In the genomic region with DNA sequence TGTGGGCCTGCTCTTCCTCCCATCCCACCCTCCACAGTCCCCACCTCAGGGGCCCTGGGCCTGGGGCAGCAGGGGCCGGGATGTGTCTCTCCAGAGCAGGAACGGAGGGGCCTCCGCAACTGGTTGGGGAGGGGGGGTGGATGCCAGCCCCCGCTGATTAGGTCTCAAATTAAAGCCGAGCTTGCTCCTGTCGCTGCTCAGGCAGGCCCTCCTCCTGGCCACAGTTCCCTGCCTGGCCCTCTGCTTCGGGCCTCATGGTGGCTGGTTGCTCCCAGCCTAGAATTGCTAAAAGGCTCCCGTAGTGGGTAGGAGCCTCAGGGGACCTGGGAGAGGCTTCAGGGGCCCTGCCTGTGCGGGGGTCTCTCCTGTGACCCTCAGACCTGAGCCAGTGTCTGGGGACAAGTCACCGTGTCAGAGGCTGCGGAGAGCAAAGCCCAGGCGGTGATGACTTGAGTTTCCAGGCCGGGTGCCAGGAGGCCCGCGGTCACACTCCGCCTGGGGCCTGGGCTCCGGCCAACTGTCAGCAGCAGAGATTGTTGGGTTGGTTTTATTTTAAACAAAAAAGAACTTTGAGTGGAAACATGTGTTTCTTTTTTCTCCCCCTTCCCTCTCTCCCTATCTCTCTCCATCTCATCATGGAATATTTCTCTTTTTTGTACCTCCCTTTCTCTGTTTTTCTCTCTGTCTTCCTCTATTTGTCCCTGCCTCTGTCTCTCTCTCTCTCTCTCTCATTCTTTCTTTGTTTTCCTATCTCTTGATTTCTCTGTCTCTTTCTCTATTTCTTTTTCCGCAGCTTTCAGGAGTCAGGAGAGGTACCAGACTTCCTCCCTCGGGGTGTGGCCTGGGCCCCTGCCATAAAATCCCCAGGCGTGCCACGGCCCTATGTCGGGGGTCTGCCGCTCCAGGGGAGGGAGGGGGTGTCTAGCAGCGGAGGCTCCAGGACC, we compare ENCODE assay signal across 8 cellular contexts. TPM values are rescaled to one million over a fixed set of nuclear protein-coding genes. Genes with fewer than 3 reads are reported as not detected.
DNase-seq lines count a peak whose midpoint lies in the region; ATAC-seq, FAIRE-seq and TF ChIP-seq lines count a peak whose summit lies in the region.

No MANE protein-coding gene starts in this region.

- intact Hi-C loops in PC-3 (cut with micrococcal nuclease) = no loop called here
- intact Hi-C loops in endothelial cell of umbilical vein (cut with micrococcal nuclease) = no loop called here

- no peaks in the 10 kb centered on the region for H3K9me2 ChIP-seq in PC-3 (replicated peaks; ENCODE audit: low read length)

- ATAC-seq in PC-3 = peak; percentile 30
- ATAC-seq in HG03469 (IDR thresholded peaks at IDR 0.05; ENCODE audit: unreplicated experiment) = no peak

- H3K9ac ChIP-seq in BLaER1 = peak overlapping the region; percentile 75
- peak overlapping the region; percentile 64 for H3K9ac ChIP-seq in PC-3 (ENCODE audit: low read length)
- peak overlapping the region; percentile 64 for H3K9ac ChIP-seq in endothelial cell of umbilical vein (replicated peaks; ENCODE audit: extremely low read depth, insufficient read depth, low read length)
- peak overlapping the region in 1 of 2 donors; percentile 59 for H3K9ac ChIP-seq in mucosa of rectum (ENCODE audit: low read depth in 1 of 2, low read length in 2 of 2)

- H3K36me3 ChIP-seq in BLaER1 (no peaks in the 10 kb centered on the region), PC-3 (ENCODE audit: low read depth, low read length) (no peaks in the 10 kb centered on the region), endothelial cell of umbilical vein (ENCODE audit: control insufficient read depth in 2 of 2, extremely low read depth in 1 of 2, insufficient read depth in 2 of 2, low read length in 2 of 2) (no peaks in the 10 kb centered on the region), mucosa of rectum (ENCODE audit: control insufficient read depth in 2 of 2, insufficient read depth in 2 of 2, low read length in 2 of 2) (no peaks in the 10 kb centered on the region)

- TF ChIP-seq POLR2A in endothelial cell of umbilical vein (IDR thresholded peaks at IDR 0.05; ENCODE audit: low read depth, low read length) = peak; percentile 16
- TF ChIP-seq POLR2A in GM12891 (IDR thresholded peaks at IDR 0.05; ENCODE audit: low read depth, low read length) = no peak

- CTCF ChIA-PET in PC-3 (lab: Charles Lee) (no interaction called here), endothelial cell of umbilical vein (lab: Charles Lee) (interaction anchor here (0.7 to 1.4 kb wide), 6 partner anchors 11 to 97 kb away, joined by 3 to 7 read pairs (median 4); no protein-coding TSS in a partner anchor)

- H3K4me3 ChIP-seq in BLaER1 (0 out of 2 replicates have a peak overlapping the region, but pooled peaks have one; percentile 25), PC-3 (ENCODE audit: low read length) (peak overlapping the region; percentile 40; the same call in 1 of the 2 replicates), endothelial cell of umbilical vein (replicated peaks in 1 of 3; ENCODE audit: insufficient read depth in 1 of 3, low read depth in 1 of 3, low read length in 3 of 3) (no peak overlapping the region), mucosa of rectum (ENCODE audit: low read length in 2 of 2) (no peak overlapping the region)

- H3K9me1 ChIP-seq in endothelial cell of umbilical vein (replicated peaks; ENCODE audit: control insufficient read depth, extremely low read depth, insufficient read depth, low read length) = no peaks in the 10 kb centered on the region

- no peaks in the 10 kb centered on the region for H3K9me3 ChIP-seq in BLaER1
- H3K9me3 ChIP-seq in PC-3 (ENCODE audit: low read length) = no peaks in the 10 kb centered on the region
- no peaks in the 10 kb centered on the region for H3K9me3 ChIP-seq in endothelial cell of umbilical vein (replicated peaks; ENCODE audit: control insufficient read depth, insufficient read depth, low read length)
- H3K9me3 ChIP-seq in mucosa of rectum (ENCODE audit: control insufficient read depth in 2 of 2, low read length in 2 of 2) = no peaks in the 10 kb centered on the region

- H3K4me1 ChIP-seq in BLaER1 = peaks cover 56% of the 10 kb centered on the region
- H3K4me1 ChIP-seq in PC-3 (ENCODE audit: insufficient read depth, low read length) = peaks cover 93% of the 10 kb centered on the region
- H3K4me1 ChIP-seq in endothelial cell of umbilical vein (ENCODE audit: control insufficient read depth, extremely low read depth, insufficient read depth, low read length) = peaks cover 43% of the 10 kb centered on the region
- peaks cover 61 to 74% of the 10 kb centered on the region in 2 donors for H3K4me1 ChIP-seq in mucosa of rectum (ENCODE audit: control insufficient read depth in 2 of 2, insufficient read depth in 2 of 2, low read length in 2 of 2)

- dilution Hi-C loops in endothelial cell of umbilical vein (cut with MboI; ENCODE audit: extremely low pct_ligation_motif_present, low sequenced_read_pairs) = no loop called here

- FAIRE-seq in endothelial cell of umbilical vein (lab: Jason Lieb, UNC) (peak; percentile 95), GM12891 (lab: Jason Lieb, UNC) (no peak)

- H3K79me2 ChIP-seq in PC-3 (ENCODE audit: low read length) = peaks cover 45% of the 10 kb centered on the region
- peaks cover under 1% of the 10 kb centered on the region for H3K79me2 ChIP-seq in endothelial cell of umbilical vein (ENCODE audit: control insufficient read depth, insufficient read depth, low read length)

- TF ChIP-seq CTCF in PC-3 (conservative IDR thresholded peaks at IDR 0.05; ENCODE audit: low read depth, low read length) = no peak
- no peak for TF ChIP-seq CTCF in endothelial cell of umbilical vein (IDR thresholded peaks at IDR 0.05; ENCODE audit: extremely low read depth in 1 of 2, insufficient read depth in 1 of 2, low read depth in 1 of 2, low read length in 2 of 2)

- peaks cover 6% of the 10 kb centered on the region for H3F3A ChIP-seq in PC-3 (ENCODE audit: low read length, unreplicated experiment)

- H3K27me3 ChIP-seq in BLaER1 = no peaks in the 10 kb centered on the region
- H3K27me3 ChIP-seq in PC-3 (ENCODE audit: low read length) = no peaks in the 10 kb centered on the region
- H3K27me3 ChIP-seq in endothelial cell of umbilical vein (ENCODE audit: control insufficient read depth in 2 of 2, insufficient read depth in 2 of 2, low read length in 2 of 2) = no peaks in the 10 kb centered on the region
- no peaks in the 10 kb centered on the region for H3K27me3 ChIP-seq in mucosa of rectum (ENCODE audit: control insufficient read depth in 2 of 2, insufficient read depth in 2 of 2, low read length in 2 of 2)

- 0 out of 2 replicates have a peak overlapping the region, but pooled peaks have one; percentile 18 for H2AFZ ChIP-seq in PC-3 (ENCODE audit: low read length)
- H2AFZ ChIP-seq in endothelial cell of umbilical vein (ENCODE audit: low read depth, low read length) = peak overlapping the region; percentile 75

- BruUV-seq in PC-3 (replicated peaks; lab: Mats Ljungman, UMichigan) = no TSS peak
- BruUV-seq in endothelial cell of umbilical vein (replicated peaks; lab: Mats Ljungman, UMichigan) = no TSS peak

- DNase-seq in PC-3 (peak; percentile 90), endothelial cell of umbilical vein (ENCODE audit: low read depth, low spot score) (peak; percentile 87), NOMO-1 treated with dmso at 0.1 percent for 144 hours (lab: John Stamatoyannopoulos, UW; ENCODE audit: unreplicated experiment) (no peak), GM12891 (ENCODE audit: insufficient read length, low spot score) (no peak), D341Med (ENCODE audit: low spot score) (no peak)

- H3K4me2 ChIP-seq in BLaER1 (peak overlapping the region; percentile 85), PC-3 (ENCODE audit: low read length) (peak overlapping the region; percentile 74), endothelial cell of umbilical vein (ENCODE audit: insufficient read depth, low read length) (peak overlapping the region; percentile 52)

- no peaks in the 10 kb centered on the region for H4K20me1 ChIP-seq in BLaER1
- H4K20me1 ChIP-seq in PC-3 (ENCODE audit: low read length) = no peaks in the 10 kb centered on the region
- no peaks in the 10 kb centered on the region for H4K20me1 ChIP-seq in endothelial cell of umbilical vein (replicated peaks; ENCODE audit: control insufficient read depth, extremely low read depth, insufficient read depth, low read length)

- H3K27ac ChIP-seq in BLaER1 (peak overlapping the region; percentile 84), PC-3 (ENCODE audit: low read length) (peak overlapping the region; percentile 91), endothelial cell of umbilical vein (ENCODE audit: insufficient read depth, low read depth, low read length) (peak overlapping the region; percentile 84), mucosa of rectum (ENCODE audit: low read depth in 2 of 2, low read length in 2 of 2) (peak overlapping the region; percentile 48 to 77)

- POLR2A ChIA-PET in PC-3 (lab: Charles Lee; ENCODE audit: unreplicated experiment) (interaction anchor here (0.6 kb wide), 1 partner anchor 31 kb away, joined by 6 read pairs; no protein-coding TSS in a partner anchor), endothelial cell of umbilical vein (lab: Charles Lee) (interaction anchor here (0.6 to 0.7 kb wide), 2 partner anchors 27 to 38 kb away, joined by 3 read pairs; no protein-coding TSS in a partner anchor)

TF ChIP-seq in GM12891, 5 proteins besides CTCF, POLR2A, EP300 and RAD21 (continues in another document):
- no peak for TF ChIP-seq POLR2AphosphoS5 (IDR thresholded peaks at IDR 0.05; ENCODE audit: low read depth, low read length)

RNA-seq across cellular contexts. Expression of gene EPHA2, which starts 20.0 kb away (rescaled TPM):
- total RNA-seq in PC-3 (2014; rRNA removed) (459 and 567 TPM in 2 replicates), endothelial cell of umbilical vein (125 and 141 TPM in 2 replicates)
- 147 and 169 TPM in 2 replicates for polyA plus RNA-seq in endothelial cell of umbilical vein
- polyA plus RNA-seq in endothelial cell of umbilical vein (2011; cell fraction: cytosol; rRNA removed) = 95.2 and 120 TPM in 2 replicates
- 126 and 152 TPM in 2 replicates for polyA plus RNA-seq in endothelial cell of umbilical vein (2011; cell fraction: nucleus; rRNA removed)
- 107 and 115 TPM in 2 replicates for polyA plus RNA-seq in endothelial cell of umbilical vein (2012)
- polyA minus RNA-seq in endothelial cell of umbilical vein = 132 and 164 TPM in 2 replicates
- 42.6 TPM for polyA minus RNA-seq in endothelial cell of umbilical vein (2011; cell fraction: cytosol; rRNA and poly(A)+ RNA removed)
- polyA minus RNA-seq in endothelial cell of umbilical vein (2011; cell fraction: nucleus; rRNA and poly(A)+ RNA removed) = 47.6 and 68.5 TPM in 2 replicates
- 0.14 TPM for polyA plus RNA-seq in GM12891 (2012; ENCODE audit: low read depth, missing spikeins)

RNA-seq across cellular contexts. Expression of gene ARHGEF19, which starts 36.6 kb away (rescaled TPM):
- total RNA-seq in PC-3 (2014; rRNA removed) (13.8 and 28.1 TPM in 2 replicates), endothelial cell of umbilical vein (6.2 and 9.2 TPM in 2 replicates)
- 8.0 and 8.4 TPM in 2 replicates for polyA plus RNA-seq in endothelial cell of umbilical vein
- 5.3 and 7.7 TPM in 2 replicates for polyA plus RNA-seq in endothelial cell of umbilical vein (2011; cell fraction: cytosol; rRNA removed)
- 24.0 and 24.6 TPM in 2 replicates for polyA plus RNA-seq in endothelial cell of umbilical vein (2011; cell fraction: nucleus; rRNA removed)
- polyA plus RNA-seq in endothelial cell of umbilical vein (2012) = 4.1 and 6.9 TPM in 2 replicates
- 4.1 and 5.0 TPM in 2 replicates for polyA minus RNA-seq in endothelial cell of umbilical vein
- polyA minus RNA-seq in endothelial cell of umbilical vein (2011; cell fraction: cytosol; rRNA and poly(A)+ RNA removed) = 8.6 TPM
- 1.9 and 3.3 TPM in 2 replicates for polyA minus RNA-seq in endothelial cell of umbilical vein (2011; cell fraction: nucleus; rRNA and poly(A)+ RNA removed)
- 1.1 TPM for polyA plus RNA-seq in GM12891 (2012; ENCODE audit: low read depth, missing spikeins)

Comparison
In these comparisons a context has a peak if more than half of its experiments do, and no peak if none do; other contexts are left out.
1. H3K4me3 ChIP-seq: peak in BLaER1 (single experiment) and PC-3 (single experiment); none in endothelial cell of umbilical vein (0 of 3) and mucosa of rectum (0 of 2).
2. DNase-seq: peak in PC-3 (single experiment) and endothelial cell of umbilical vein (single experiment); none in NOMO-1 treated with dmso at 0.1 percent for 144 hours (single experiment), GM12891 (single experiment) and D341Med (single experiment).
3. Peak in every context shown above with its lines, with median percentiles within 50 percentile points of each other: H3K27ac ChIP-seq and H3K4me2 ChIP-seq.